Comparison of ENCODE assay signal across 17 cellular contexts in genomic region chr21:23218667-23219066, GRCh38.
DNase-seq lines count a peak whose midpoint lies in the region; FAIRE-seq and TF ChIP-seq lines count a peak whose summit lies in the region.
"Had no signal": no experiment of that assay in that cellular context is flagged by ENCODE, and none has a peak within 500 bp of the region (broad histone marks: within the 10 kb centered on the region; RNA-seq: fewer than 3 reads in every experiment).

No MANE protein-coding gene starts in this region.

- peak; percentile 55 for DNase-seq in NCI-H226
- no peak for DNase-seq in SK-N-SH
- peak; percentile 7 for DNase-seq in endothelial cell of umbilical vein (ENCODE audit: low read depth, low spot score)
- no peak for DNase-seq in amygdala (lab: John Stamatoyannopoulos, UW)
- no peak for DNase-seq in effector CD4-positive, alpha-beta T cell
- DNase-seq in OCI-M2 (lab: John Stamatoyannopoulos, UW; ENCODE audit: unreplicated experiment), result no peak
- DNase-seq: BE2C; CD4-positive, alpha-beta memory T cell; DMS79 had no signal

- H2AFZ ChIP-seq in SK-N-SH (ENCODE audit: low read depth) (0 out of 2 replicates have a peak overlapping the region, but pooled peaks have one; percentile 22), endothelial cell of umbilical vein (ENCODE audit: low read depth, low read length) (no peak overlapping the region)

- H3K9me2 ChIP-seq in SK-N-SH, result no peaks in the 10 kb centered on the region

- TF ChIP-seq CTCF in SK-N-SH (IDR thresholded peaks at IDR 0.05) (no peak), endothelial cell of umbilical vein (IDR thresholded peaks at IDR 0.05; ENCODE audit: extremely low read depth in 1 of 2, insufficient read depth in 1 of 2, low read depth in 1 of 2, low read length in 2 of 2) (no peak)

- no peak for TF ChIP-seq EP300 in SK-N-SH (IDR thresholded peaks at IDR 0.05; ENCODE audit: borderline replicate concordance in 1 of 2, low read depth in 1 of 2, low read length in 1 of 2)

- no TSS peak for BruUV-seq in endothelial cell of umbilical vein (replicated peaks; lab: Mats Ljungman, UMichigan)

- dilution Hi-C loops in endothelial cell of umbilical vein (cut with MboI; ENCODE audit: extremely low pct_ligation_motif_present, low sequenced_read_pairs), result no loop called here

- POLR2A ChIA-PET in SK-N-SH (lab: Yijun Ruan, JAX) (no interaction called here), endothelial cell of umbilical vein (lab: Charles Lee) (no interaction called here)

- no peak for TF ChIP-seq POLR2A in endothelial cell of umbilical vein (IDR thresholded peaks at IDR 0.05; ENCODE audit: low read depth, low read length)

- H3K9me3 ChIP-seq in SK-N-SH (0 out of 2 replicates have a peak, but pooled peaks cover 3% of the 10 kb centered on the region), endothelial cell of umbilical vein (replicated peaks; ENCODE audit: control insufficient read depth, insufficient read depth, low read length) (no peaks in the 10 kb centered on the region), skeletal muscle satellite cell (replicated peaks; ENCODE audit: low read length) (no peaks in the 10 kb centered on the region)
- H3K9me3 ChIP-seq: BE2C, HAP-1 had no signal

- H3K79me2 ChIP-seq in SK-N-SH (ENCODE audit: insufficient read depth) (no peaks in the 10 kb centered on the region), endothelial cell of umbilical vein (ENCODE audit: control insufficient read depth, insufficient read depth, low read length) (no peaks in the 10 kb centered on the region)

- WGBS in SK-N-SH (ENCODE audit: low lambda C conversion rate), result 40% methylated on average over 1 of the region's 1 CpG

- H4K20me1 ChIP-seq in SK-N-SH (ENCODE audit: insufficient read depth) (no peaks in the 10 kb centered on the region), endothelial cell of umbilical vein (replicated peaks; ENCODE audit: control insufficient read depth, extremely low read depth, insufficient read depth, low read length) (no peaks in the 10 kb centered on the region)

- no peaks in the 10 kb centered on the region for H3F3A ChIP-seq in SK-N-SH (replicated peaks; ENCODE audit: insufficient read depth)

- H3K4me2 ChIP-seq in SK-N-SH (no peak overlapping the region), endothelial cell of umbilical vein (ENCODE audit: insufficient read depth, low read length) (no peak overlapping the region), skeletal muscle satellite cell (ENCODE audit: low read length) (peak overlapping the region; percentile 46)

- H3K4me1 ChIP-seq in SK-N-SH (ENCODE audit: control insufficient read depth in 1 of 2, insufficient read depth in 2 of 2, low read depth in 1 of 2, low read length in 1 of 2) (no peaks in the 10 kb centered on the region), endothelial cell of umbilical vein (ENCODE audit: control insufficient read depth, extremely low read depth, insufficient read depth, low read length) (peaks cover 3% of the 10 kb centered on the region), skeletal muscle satellite cell (ENCODE audit: control insufficient read depth, insufficient read depth, low read length) (peaks cover 15% of the 10 kb centered on the region)
- H3K4me1 ChIP-seq: BE2C had no signal

- CTCF ChIA-PET in SK-N-SH (lab: Yijun Ruan, JAX) (no interaction called here), endothelial cell of umbilical vein (lab: Charles Lee) (interaction anchor here (1.1 kb wide), 1 partner anchor 176 kb away, joined by 3 read pairs; no protein-coding TSS in a partner anchor)

- no peak overlapping the region for H3K9ac ChIP-seq in SK-N-SH
- no peak overlapping the region for H3K9ac ChIP-seq in endothelial cell of umbilical vein (replicated peaks; ENCODE audit: extremely low read depth, insufficient read depth, low read length)
- no peak overlapping the region for H3K9ac ChIP-seq in skeletal muscle satellite cell (ENCODE audit: low read depth, low read length)

- intact Hi-C loops in endothelial cell of umbilical vein (cut with micrococcal nuclease), result loop anchor here (5.0 kb wide), 1 partner anchor 56 kb away; no protein-coding TSS in a partner anchor

- H3K4me3 ChIP-seq in SK-N-SH (ENCODE audit: low read depth in 2 of 2, low read length in 1 of 2), result no peak overlapping the region
- no peak overlapping the region for H3K4me3 ChIP-seq in endothelial cell of umbilical vein (replicated peaks in 1 of 3; ENCODE audit: insufficient read depth in 1 of 3, low read depth in 1 of 3, low read length in 3 of 3)
- no peak overlapping the region for H3K4me3 ChIP-seq in skeletal muscle satellite cell (ENCODE audit: low read length)
- H3K4me3 ChIP-seq: HAP-1 had no signal

- H3K27me3 ChIP-seq in SK-N-SH (ENCODE audit: insufficient read depth) (no peaks in the 10 kb centered on the region), endothelial cell of umbilical vein (ENCODE audit: control insufficient read depth in 2 of 2, insufficient read depth in 2 of 2, low read length in 2 of 2) (no peaks in the 10 kb centered on the region), skeletal muscle satellite cell (ENCODE audit: control insufficient read depth, insufficient read depth, low read length) (no peaks in the 10 kb centered on the region)
- H3K27me3 ChIP-seq: BE2C had no signal

- no peaks in the 10 kb centered on the region for H3K9me1 ChIP-seq in endothelial cell of umbilical vein (replicated peaks; ENCODE audit: control insufficient read depth, extremely low read depth, insufficient read depth, low read length)

- no peak for TF ChIP-seq RAD21 in SK-N-SH (IDR thresholded peaks at IDR 0.05; ENCODE audit: low read length)

- no peaks in the 10 kb centered on the region for H3K36me3 ChIP-seq in SK-N-SH (replicated peaks in 1 of 2; ENCODE audit: control insufficient read depth in 1 of 2, insufficient read depth in 2 of 2, low read length in 1 of 2)
- no peaks in the 10 kb centered on the region for H3K36me3 ChIP-seq in endothelial cell of umbilical vein (ENCODE audit: control insufficient read depth in 2 of 2, extremely low read depth in 1 of 2, insufficient read depth in 2 of 2, low read length in 2 of 2)
- H3K36me3 ChIP-seq in skeletal muscle satellite cell (ENCODE audit: insufficient read depth, low read length), result no peaks in the 10 kb centered on the region
- H3K36me3 ChIP-seq: BE2C, HAP-1 had no signal

- H3K27ac ChIP-seq in SK-N-SH (ENCODE audit: low read depth in 2 of 2, low read length in 1 of 2), result no peak overlapping the region
- no peak overlapping the region for H3K27ac ChIP-seq in endothelial cell of umbilical vein (ENCODE audit: insufficient read depth, low read depth, low read length)
- H3K27ac ChIP-seq: C4-2B had no signal

- FAIRE-seq in endothelial cell of umbilical vein (lab: Jason Lieb, UNC), result no peak
- FAIRE-seq: GM12891, GM19239, H1, HepG2, HTR-8/SVneo had no signal

TF ChIP-seq in SK-N-SH, 30 proteins besides CTCF, POLR2A, EP300 and RAD21 (continues in another document):
- TF ChIP-seq MEF2A (IDR thresholded peaks at IDR 0.05; ENCODE audit: borderline replicate concordance, low read depth), result no peak
- TF ChIP-seq CHD2 (IDR thresholded peaks at IDR 0.05; ENCODE audit: low read length, partially characterized antibody), result no peak
- no peak for TF ChIP-seq FOXJ3 (CRISPR knock-in tag; IDR thresholded peaks at IDR 0.05)
- TF ChIP-seq USF1 (IDR thresholded peaks at IDR 0.05; ENCODE audit: borderline replicate concordance, low read depth), result no peak
- no peak for TF ChIP-seq MAX (IDR thresholded peaks at IDR 0.05; ENCODE audit: low read depth)
- TF ChIP-seq FOXM1 (IDR thresholded peaks at IDR 0.05; ENCODE audit: low read depth), result no peak
- no peak for TF ChIP-seq TEAD4 (IDR thresholded peaks at IDR 0.05; ENCODE audit: borderline replicate concordance, insufficient read depth)
- no peak for TF ChIP-seq NFIC (IDR thresholded peaks at IDR 0.05; ENCODE audit: borderline replicate concordance)
- TF ChIP-seq POLR2AphosphoS5 (IDR thresholded peaks at IDR 0.05; ENCODE audit: low read depth, low read length), result no peak
- no peak for TF ChIP-seq JUND (IDR thresholded peaks at IDR 0.05)
- TF ChIP-seq TAF1 (IDR thresholded peaks at IDR 0.05; ENCODE audit: borderline replicate concordance, low read depth, low read length), result no peak

TF ChIP-seq in endothelial cell of umbilical vein, 7 proteins besides CTCF, POLR2A, EP300 and RAD21:
- no peak for TF ChIP-seq EZH2 (IDR thresholded peaks at IDR 0.05; ENCODE audit: borderline replicate concordance, low read depth, low read length, severe bottlenecking)
- peak; percentile 64 for TF ChIP-seq FOS (IDR thresholded peaks at IDR 0.05; ENCODE audit: borderline replicate concordance, insufficient read depth, low read length)
- TF ChIP-seq POLR2AphosphoS5 (IDR thresholded peaks at IDR 0.05; ENCODE audit: insufficient read depth, low read depth, low read length), result no peak
- no peak for TF ChIP-seq GATA2 (IDR thresholded peaks at IDR 0.05; ENCODE audit: insufficient read depth, insufficient read length, low read depth, low read length)
- no peak for TF ChIP-seq MAX (IDR thresholded peaks at IDR 0.05; ENCODE audit: insufficient read depth, insufficient read length)
- TF ChIP-seq MYC (IDR thresholded peaks at IDR 0.05; ENCODE audit: low read depth, low read length), result no peak
- TF ChIP-seq JUN (IDR thresholded peaks at IDR 0.05; ENCODE audit: borderline replicate concordance, insufficient read depth, insufficient read length, low read depth), result no peak
TF ChIP-seq in endothelial cell of umbilical vein: peak in this region for 1.

Comparison
In these comparisons a context has a peak if more than half of its experiments do, and no peak if none do; other contexts are left out.
1. DNase-seq: peak in NCI-H226 (single experiment) and endothelial cell of umbilical vein (single experiment); none in SK-N-SH (single experiment), amygdala (0 of 56), effector CD4-positive, alpha-beta T cell (single experiment) and OCI-M2 (single experiment).